ENCODE assay signal across 3 cellular contexts in genomic region chr15:60914360-60914759, GRCh38.
TF ChIP-seq lines count a peak whose summit lies in the region.

No MANE protein-coding gene starts in this region.

TF ChIP-seq in liver, 16 proteins besides CTCF, POLR2A, EP300 and RAD21:
- TF ChIP-seq MAX (IDR thresholded peaks at IDR 0.05) (peak; percentile 34), YY1 (IDR thresholded peaks at IDR 0.05) (peak; percentile 47), EGR1 (IDR thresholded peaks at IDR 0.05; ENCODE audit: low read depth in 2 of 2) (peak in 1 of 2 donors; percentile 30), SP1 (IDR thresholded peaks at IDR 0.05) (peak; percentile 63), TAF1 (conservative IDR thresholded peaks at IDR 0.05) (no peak), FOXA1 (IDR thresholded peaks at IDR 0.05) (no peak), GABPA (IDR thresholded peaks at IDR 0.05 in 1 of 2, conservative IDR thresholded peaks at IDR 0.05 in 1 of 2) (no peak), JUND (IDR thresholded peaks at IDR 0.05) (no peak), REST (IDR thresholded peaks at IDR 0.05) (peak; percentile 44), ZBTB33 (IDR thresholded peaks at IDR 0.05) (no peak), HNF4A (conservative IDR thresholded peaks at IDR 0.05) (peak; percentile 58 to 73), NR2F2 (IDR thresholded peaks at IDR 0.05) (no peak), FOXA2 (IDR thresholded peaks at IDR 0.05) (peak; percentile 34), HNF4G (IDR thresholded peaks at IDR 0.05) (no peak), RXRA (IDR thresholded peaks at IDR 0.05) (peak; percentile 53 to 69)
- TF ChIP-seq, protein P1, sequence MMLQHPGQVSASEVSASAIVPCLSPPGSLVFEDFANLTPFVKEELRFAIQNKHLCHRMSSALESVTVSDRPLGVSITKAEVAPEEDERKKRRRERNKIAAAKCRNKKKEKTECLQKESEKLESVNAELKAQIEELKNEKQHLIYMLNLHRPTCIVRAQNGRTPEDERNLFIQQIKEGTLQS (IDR thresholded peaks at IDR 0.05) = no peak

TF ChIP-seq in HepG2, 621 proteins besides CTCF, POLR2A, EP300 and RAD21:
- TF ChIP-seq NFKBIZ (CRISPR knock-in tag; IDR thresholded peaks at IDR 0.05) (no peak), ZNF703 (CRISPR knock-in tag; IDR thresholded peaks at IDR 0.05; ENCODE audit: borderline replicate concordance) (no peak), PPARG (CRISPR knock-in tag; conservative IDR thresholded peaks at IDR 0.05) (no peak), BORCS8-MEF2B (CRISPR knock-in tag; IDR thresholded peaks at IDR 0.05) (no peak), MAF1 (CRISPR knock-in tag; IDR thresholded peaks at IDR 0.05; ENCODE audit: borderline replicate concordance) (no peak), ZNF331 (CRISPR knock-in tag; IDR thresholded peaks at IDR 0.05) (no peak), HNRNPUL1 (IDR thresholded peaks at IDR 0.05; ENCODE audit: low read depth, low read length) (no peak), TAF15 (IDR thresholded peaks at IDR 0.05; ENCODE audit: low read depth, low read length, poor library complexity, severe bottlenecking) (no peak), ZNF574 (CRISPR knock-in tag; IDR thresholded peaks at IDR 0.05) (no peak), ZNF350 (CRISPR knock-in tag; IDR thresholded peaks at IDR 0.05; ENCODE audit: borderline replicate concordance, low read depth) (no peak)
- TF ChIP-seq, protein P2, sequence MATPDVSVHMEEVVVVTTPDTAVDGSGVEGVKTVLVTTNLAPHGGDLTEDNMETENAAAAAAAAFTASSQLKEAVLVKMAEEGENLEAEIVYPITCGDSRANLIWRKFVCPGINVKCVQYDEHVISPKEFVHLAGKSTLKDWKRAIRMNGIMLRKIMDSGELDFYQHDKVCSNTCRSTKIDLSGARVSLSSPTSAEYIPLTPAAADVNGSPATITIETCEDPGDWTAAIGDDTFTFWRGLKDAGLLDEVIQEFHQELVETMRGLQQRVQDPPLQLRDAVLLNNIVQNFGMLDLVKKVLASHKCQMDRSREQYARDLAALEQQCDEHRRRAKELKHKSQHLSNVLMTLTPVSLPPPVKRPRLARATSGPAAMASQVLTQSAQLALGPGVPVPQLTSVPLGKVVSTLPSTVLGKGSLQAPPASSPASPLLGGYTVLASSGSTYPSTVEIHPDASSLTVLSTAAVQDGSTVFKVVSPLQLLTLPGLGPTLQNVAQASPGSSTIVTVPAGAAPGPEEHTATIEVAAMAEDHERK (CRISPR knock-in tag; IDR thresholded peaks at IDR 0.05; ENCODE audit: low read depth) = no peak
- TF ChIP-seq, protein P3, sequence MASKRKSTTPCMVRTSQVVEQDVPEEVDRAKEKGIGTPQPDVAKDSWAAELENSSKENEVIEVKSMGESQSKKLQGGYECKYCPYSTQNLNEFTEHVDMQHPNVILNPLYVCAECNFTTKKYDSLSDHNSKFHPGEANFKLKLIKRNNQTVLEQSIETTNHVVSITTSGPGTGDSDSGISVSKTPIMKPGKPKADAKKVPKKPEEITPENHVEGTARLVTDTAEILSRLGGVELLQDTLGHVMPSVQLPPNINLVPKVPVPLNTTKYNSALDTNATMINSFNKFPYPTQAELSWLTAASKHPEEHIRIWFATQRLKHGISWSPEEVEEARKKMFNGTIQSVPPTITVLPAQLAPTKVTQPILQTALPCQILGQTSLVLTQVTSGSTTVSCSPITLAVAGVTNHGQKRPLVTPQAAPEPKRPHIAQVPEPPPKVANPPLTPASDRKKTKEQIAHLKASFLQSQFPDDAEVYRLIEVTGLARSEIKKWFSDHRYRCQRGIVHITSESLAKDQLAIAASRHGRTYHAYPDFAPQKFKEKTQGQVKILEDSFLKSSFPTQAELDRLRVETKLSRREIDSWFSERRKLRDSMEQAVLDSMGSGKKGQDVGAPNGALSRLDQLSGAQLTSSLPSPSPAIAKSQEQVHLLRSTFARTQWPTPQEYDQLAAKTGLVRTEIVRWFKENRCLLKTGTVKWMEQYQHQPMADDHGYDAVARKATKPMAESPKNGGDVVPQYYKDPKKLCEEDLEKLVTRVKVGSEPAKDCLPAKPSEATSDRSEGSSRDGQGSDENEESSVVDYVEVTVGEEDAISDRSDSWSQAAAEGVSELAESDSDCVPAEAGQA (IDR thresholded peaks at IDR 0.05; ENCODE audit: low read depth) = no peak
- TF ChIP-seq, protein P3 (CRISPR knock-in tag; IDR thresholded peaks at IDR 0.05; ENCODE audit: borderline replicate concordance) = no peak

TF ChIP-seq in H1, 55 proteins besides CTCF, POLR2A, EP300 and RAD21:
- TF ChIP-seq RFX5 (IDR thresholded peaks at IDR 0.05; ENCODE audit: borderline replicate concordance, low read depth, low read length) (no peak), TAF1 (IDR thresholded peaks at IDR 0.05; ENCODE audit: low read depth, low read length) (no peak), EGR1 (IDR thresholded peaks at IDR 0.05; ENCODE audit: borderline replicate concordance, low read depth, low read length) (no peak), GTF2F1 (IDR thresholded peaks at IDR 0.05; ENCODE audit: borderline replicate concordance, low read depth, low read length) (no peak), KDM4A (IDR thresholded peaks at IDR 0.05; ENCODE audit: low read depth, low read length, severe bottlenecking) (no peak), PHF8 (conservative IDR thresholded peaks at IDR 0.05; ENCODE audit: low read depth, low read length) (no peak), MAX (IDR thresholded peaks at IDR 0.05) (no peak), SP1 (IDR thresholded peaks at IDR 0.05; ENCODE audit: low read depth, low read length) (no peak)
- TF ChIP-seq, protein P4, sequence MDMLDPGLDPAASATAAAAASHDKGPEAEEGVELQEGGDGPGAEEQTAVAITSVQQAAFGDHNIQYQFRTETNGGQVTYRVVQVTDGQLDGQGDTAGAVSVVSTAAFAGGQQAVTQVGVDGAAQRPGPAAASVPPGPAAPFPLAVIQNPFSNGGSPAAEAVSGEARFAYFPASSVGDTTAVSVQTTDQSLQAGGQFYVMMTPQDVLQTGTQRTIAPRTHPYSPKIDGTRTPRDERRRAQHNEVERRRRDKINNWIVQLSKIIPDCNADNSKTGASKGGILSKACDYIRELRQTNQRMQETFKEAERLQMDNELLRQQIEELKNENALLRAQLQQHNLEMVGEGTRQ (IDR thresholded peaks at IDR 0.05; ENCODE audit: low read length) = no peak
- TF ChIP-seq, protein P1 (IDR thresholded peaks at IDR 0.05; ENCODE audit: insufficient read depth, low read depth, low read length) = no peak
